1 cellular context compared by ENCODE assay signal in the genomic region with DNA sequence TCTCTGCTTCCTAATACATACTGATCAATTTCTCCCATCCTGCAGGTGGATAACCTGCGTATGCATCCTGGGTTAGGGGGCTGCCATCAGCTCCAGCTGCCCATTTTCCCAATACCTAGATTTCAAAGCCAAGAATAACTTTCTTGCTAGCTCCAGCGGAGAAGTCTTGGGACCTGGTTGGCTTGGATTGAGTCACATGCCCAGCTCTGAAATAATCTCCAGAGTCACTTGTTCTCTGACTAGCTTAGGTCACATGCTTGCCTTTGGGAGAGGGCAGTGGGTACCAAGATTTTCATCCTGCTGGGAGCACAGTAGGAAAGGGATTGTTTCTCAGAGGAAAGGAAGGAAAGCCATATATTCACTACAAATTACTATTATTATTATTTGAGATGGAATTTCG.
TF ChIP-seq lines count a peak whose summit lies in the region.

No MANE protein-coding gene starts in this region.

TF ChIP-seq in GM23338, 12 proteins besides CTCF, POLR2A, EP300 and RAD21 (continued from another document):
- TF ChIP-seq, protein P1, sequence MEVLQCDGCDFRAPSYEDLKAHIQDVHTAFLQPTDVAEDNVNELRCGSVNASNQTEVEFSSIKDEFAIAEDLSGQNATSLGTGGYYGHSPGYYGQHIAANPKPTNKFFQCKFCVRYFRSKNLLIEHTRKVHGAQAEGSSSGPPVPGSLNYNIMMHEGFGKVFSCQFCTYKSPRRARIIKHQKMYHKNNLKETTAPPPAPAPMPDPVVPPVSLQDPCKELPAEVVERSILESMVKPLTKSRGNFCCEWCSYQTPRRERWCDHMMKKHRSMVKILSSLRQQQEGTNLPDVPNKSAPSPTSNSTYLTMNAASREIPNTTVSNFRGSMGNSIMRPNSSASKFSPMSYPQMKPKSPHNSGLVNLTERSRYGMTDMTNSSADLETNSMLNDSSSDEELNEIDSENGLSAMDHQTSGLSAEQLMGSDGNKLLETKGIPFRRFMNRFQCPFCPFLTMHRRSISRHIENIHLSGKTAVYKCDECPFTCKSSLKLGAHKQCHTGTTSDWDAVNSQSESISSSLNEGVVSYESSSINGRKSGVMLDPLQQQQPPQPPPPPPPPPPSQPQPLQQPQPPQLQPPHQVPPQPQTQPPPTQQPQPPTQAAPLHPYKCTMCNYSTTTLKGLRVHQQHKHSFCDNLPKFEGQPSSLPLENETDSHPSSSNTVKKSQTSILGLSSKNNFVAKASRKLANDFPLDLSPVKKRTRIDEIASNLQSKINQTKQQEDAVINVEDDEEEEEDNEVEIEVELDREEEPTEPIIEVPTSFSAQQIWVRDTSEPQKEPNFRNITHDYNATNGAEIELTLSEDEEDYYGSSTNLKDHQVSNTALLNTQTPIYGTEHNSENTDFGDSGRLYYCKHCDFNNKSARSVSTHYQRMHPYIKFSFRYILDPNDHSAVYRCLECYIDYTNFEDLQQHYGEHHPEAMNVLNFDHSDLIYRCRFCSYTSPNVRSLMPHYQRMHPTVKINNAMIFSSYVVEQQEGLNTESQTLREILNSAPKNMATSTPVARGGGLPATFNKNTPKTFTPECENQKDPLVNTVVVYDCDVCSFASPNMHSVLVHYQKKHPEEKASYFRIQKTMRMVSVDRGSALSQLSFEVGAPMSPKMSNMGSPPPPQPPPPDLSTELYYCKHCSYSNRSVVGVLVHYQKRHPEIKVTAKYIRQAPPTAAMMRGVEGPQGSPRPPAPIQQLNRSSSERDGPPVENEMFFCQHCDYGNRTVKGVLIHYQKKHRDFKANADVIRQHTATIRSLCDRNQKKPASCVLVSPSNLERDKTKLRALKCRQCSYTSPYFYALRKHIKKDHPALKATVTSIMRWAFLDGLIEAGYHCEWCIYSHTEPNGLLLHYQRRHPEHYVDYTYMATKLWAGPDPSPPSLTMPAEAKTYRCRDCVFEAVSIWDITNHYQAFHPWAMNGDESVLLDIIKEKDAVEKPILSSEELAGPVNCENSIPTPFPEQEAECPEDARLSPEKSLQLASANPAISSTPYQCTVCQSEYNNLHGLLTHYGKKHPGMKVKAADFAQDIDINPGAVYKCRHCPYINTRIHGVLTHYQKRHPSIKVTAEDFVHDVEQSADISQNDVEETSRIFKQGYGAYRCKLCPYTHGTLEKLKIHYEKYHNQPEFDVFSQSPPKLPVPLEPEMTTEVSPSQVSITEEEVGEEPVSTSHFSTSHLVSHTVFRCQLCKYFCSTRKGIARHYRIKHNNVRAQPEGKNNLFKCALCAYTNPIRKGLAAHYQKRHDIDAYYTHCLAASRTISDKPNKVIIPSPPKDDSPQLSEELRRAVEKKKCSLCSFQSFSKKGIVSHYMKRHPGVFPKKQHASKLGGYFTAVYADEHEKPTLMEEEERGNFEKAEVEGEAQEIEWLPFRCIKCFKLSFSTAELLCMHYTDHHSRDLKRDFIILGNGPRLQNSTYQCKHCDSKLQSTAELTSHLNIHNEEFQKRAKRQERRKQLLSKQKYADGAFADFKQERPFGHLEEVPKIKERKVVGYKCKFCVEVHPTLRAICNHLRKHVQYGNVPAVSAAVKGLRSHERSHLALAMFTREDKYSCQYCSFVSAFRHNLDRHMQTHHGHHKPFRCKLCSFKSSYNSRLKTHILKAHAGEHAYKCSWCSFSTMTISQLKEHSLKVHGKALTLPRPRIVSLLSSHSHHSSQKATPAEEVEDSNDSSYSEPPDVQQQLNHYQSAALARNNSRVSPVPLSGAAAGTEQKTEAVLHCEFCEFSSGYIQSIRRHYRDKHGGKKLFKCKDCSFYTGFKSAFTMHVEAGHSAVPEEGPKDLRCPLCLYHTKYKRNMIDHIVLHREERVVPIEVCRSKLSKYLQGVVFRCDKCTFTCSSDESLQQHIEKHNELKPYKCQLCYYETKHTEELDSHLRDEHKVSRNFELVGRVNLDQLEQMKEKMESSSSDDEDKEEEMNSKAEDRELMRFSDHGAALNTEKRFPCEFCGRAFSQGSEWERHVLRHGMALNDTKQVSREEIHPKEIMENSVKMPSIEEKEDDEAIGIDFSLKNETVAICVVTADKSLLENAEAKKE (CRISPR knock-in tag; IDR thresholded peaks at IDR 0.05): no peak
- TF ChIP-seq, protein P2, sequence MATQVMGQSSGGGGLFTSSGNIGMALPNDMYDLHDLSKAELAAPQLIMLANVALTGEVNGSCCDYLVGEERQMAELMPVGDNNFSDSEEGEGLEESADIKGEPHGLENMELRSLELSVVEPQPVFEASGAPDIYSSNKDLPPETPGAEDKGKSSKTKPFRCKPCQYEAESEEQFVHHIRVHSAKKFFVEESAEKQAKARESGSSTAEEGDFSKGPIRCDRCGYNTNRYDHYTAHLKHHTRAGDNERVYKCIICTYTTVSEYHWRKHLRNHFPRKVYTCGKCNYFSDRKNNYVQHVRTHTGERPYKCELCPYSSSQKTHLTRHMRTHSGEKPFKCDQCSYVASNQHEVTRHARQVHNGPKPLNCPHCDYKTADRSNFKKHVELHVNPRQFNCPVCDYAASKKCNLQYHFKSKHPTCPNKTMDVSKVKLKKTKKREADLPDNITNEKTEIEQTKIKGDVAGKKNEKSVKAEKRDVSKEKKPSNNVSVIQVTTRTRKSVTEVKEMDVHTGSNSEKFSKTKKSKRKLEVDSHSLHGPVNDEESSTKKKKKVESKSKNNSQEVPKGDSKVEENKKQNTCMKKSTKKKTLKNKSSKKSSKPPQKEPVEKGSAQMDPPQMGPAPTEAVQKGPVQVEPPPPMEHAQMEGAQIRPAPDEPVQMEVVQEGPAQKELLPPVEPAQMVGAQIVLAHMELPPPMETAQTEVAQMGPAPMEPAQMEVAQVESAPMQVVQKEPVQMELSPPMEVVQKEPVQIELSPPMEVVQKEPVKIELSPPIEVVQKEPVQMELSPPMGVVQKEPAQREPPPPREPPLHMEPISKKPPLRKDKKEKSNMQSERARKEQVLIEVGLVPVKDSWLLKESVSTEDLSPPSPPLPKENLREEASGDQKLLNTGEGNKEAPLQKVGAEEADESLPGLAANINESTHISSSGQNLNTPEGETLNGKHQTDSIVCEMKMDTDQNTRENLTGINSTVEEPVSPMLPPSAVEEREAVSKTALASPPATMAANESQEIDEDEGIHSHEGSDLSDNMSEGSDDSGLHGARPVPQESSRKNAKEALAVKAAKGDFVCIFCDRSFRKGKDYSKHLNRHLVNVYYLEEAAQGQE (IDR thresholded peaks at IDR 0.05; ENCODE audit: unreplicated experiment): no peak
- TF ChIP-seq POLR2AphosphoS5 (IDR thresholded peaks at IDR 0.05; ENCODE audit: low read depth): no peak
- no peak for TF ChIP-seq EZH2phosphoT487 (IDR thresholded peaks at IDR 0.05; ENCODE audit: unreplicated experiment)
- TF ChIP-seq NANOG (IDR thresholded peaks at IDR 0.05; ENCODE audit: borderline replicate concordance): no peak
- TF ChIP-seq EZH2 (IDR thresholded peaks at IDR 0.05; ENCODE audit: low read depth, unreplicated experiment): no peak
